In the genomic region with DNA sequence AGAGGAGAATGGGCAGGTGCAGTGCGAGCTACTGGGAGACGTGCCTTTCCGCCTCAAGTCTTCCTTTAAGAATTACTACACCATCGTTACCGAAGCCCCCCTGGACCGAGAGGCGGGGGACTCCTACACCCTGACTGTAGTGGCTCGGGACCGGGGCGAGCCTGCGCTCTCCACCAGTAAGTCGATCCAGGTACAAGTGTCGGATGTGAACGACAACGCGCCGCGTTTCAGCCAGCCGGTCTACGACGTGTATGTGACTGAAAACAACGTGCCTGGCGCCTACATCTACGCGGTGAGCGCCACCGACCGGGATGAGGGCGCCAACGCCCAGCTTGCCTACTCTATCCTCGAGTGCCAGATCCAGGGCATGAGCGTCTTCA, we compare ENCODE assay signal across 9 cellular contexts. TPM values are rescaled to one million over a fixed set of nuclear protein-coding genes. Genes with fewer than 3 reads are reported as not detected.
DNase-seq lines count a peak whose midpoint lies in the region; ATAC-seq and TF ChIP-seq lines count a peak whose summit lies in the region.
"Had no signal": no experiment of that assay in that cellular context is flagged by ENCODE, and none has a peak within 500 bp of the region (broad histone marks: within the 10 kb centered on the region; RNA-seq: fewer than 3 reads in every experiment).

No MANE protein-coding gene starts in this region.

- H3K9me3 ChIP-seq in hepatocyte (ENCODE audit: low read depth) (no peaks in the 10 kb centered on the region), smooth muscle cell (replicated peaks; ENCODE audit: low read depth) (no peaks in the 10 kb centered on the region)

- H3K27me3 ChIP-seq in hepatocyte, result peaks cover 63% of the 10 kb centered on the region
- no peaks in the 10 kb centered on the region for H3K27me3 ChIP-seq in smooth muscle cell (ENCODE audit: low read depth)

- H3K4me3 ChIP-seq in hepatocyte, result peak overlapping the region; percentile 48
- peak overlapping the region; percentile 86 for H3K4me3 ChIP-seq in smooth muscle cell

- H3K4me2 ChIP-seq in hepatocyte (peak overlapping the region; percentile 87), smooth muscle cell (peak overlapping the region; percentile 98)

- no peaks in the 10 kb centered on the region for H3F3A ChIP-seq in smooth muscle cell (ENCODE audit: low read depth)

- H3K27ac ChIP-seq in hepatocyte (peak overlapping the region; percentile 24), smooth muscle cell (ENCODE audit: low read depth) (no peak overlapping the region)

- DNase-seq in DMS79 treated with DMSO at 0.1 percent for 48 hours (lab: John Stamatoyannopoulos, UW), result peak; percentile 22
- no peak for DNase-seq in DMS79 (lab: John Stamatoyannopoulos, UW)
- peak; percentile 21 for DNase-seq in SK-N-DZ (ENCODE audit: low spot score)
- no peak for DNase-seq in hepatocyte (ENCODE audit: low spot score)
- DNase-seq in smooth muscle cell (lab: John Stamatoyannopoulos, UW; ENCODE audit: unreplicated experiment), result peak; percentile 33
- DNase-seq in cerebellum (ENCODE audit: low spot score), result no peak

- no peaks in the 10 kb centered on the region for H3K4me1 ChIP-seq in hepatocyte (ENCODE audit: insufficient read depth)
- peaks cover 4% of the 10 kb centered on the region for H3K4me1 ChIP-seq in smooth muscle cell (ENCODE audit: low read depth)

- H3K79me2 ChIP-seq in hepatocyte (peaks cover 36% of the 10 kb centered on the region), smooth muscle cell (ENCODE audit: low read depth) (peaks cover 72% of the 10 kb centered on the region)

- no peaks in the 10 kb centered on the region for H4K20me1 ChIP-seq in hepatocyte (ENCODE audit: insufficient read depth, poor library complexity, severe bottlenecking)
- H4K20me1 ChIP-seq in smooth muscle cell (ENCODE audit: low read depth), result peaks cover 55% of the 10 kb centered on the region

- H3K36me3 ChIP-seq in hepatocyte (replicated peaks; ENCODE audit: insufficient read depth, low read depth) (no peaks in the 10 kb centered on the region), smooth muscle cell (ENCODE audit: low read depth) (no peaks in the 10 kb centered on the region)

- TF ChIP-seq CTCF in hepatocyte (IDR thresholded peaks at IDR 0.05; ENCODE audit: poor library complexity) (no peak), smooth muscle cell (IDR thresholded peaks at IDR 0.05; ENCODE audit: borderline replicate concordance, insufficient read depth, poor library complexity, severe bottlenecking) (no peak)

- H3K9ac ChIP-seq in smooth muscle cell (ENCODE audit: low read depth), result peak overlapping the region; percentile 5

- 1% methylated on average over 32 of the region's 32 CpGs for WGBS in hepatocyte (ENCODE audit: low lambda C conversion rate, missing lambda C conversion rate)
- WGBS in smooth muscle cell (ENCODE audit: low lambda C conversion rate), result 2% methylated on average over 32 of the region's 32 CpGs

- H3K9me2 ChIP-seq in hepatocyte (replicated peaks; ENCODE audit: insufficient read depth), result no peaks in the 10 kb centered on the region

- peak overlapping the region; percentile 16 for H2AFZ ChIP-seq in hepatocyte
- peak overlapping the region; percentile 36 for H2AFZ ChIP-seq in smooth muscle cell (ENCODE audit: low read depth)

- ATAC-seq in GM21576 (IDR thresholded peaks at IDR 0.05; ENCODE audit: unreplicated experiment) (no peak), HG03354 (IDR thresholded peaks at IDR 0.05; ENCODE audit: poor library complexity, severe bottlenecking, unreplicated experiment) (no peak)

RNA-seq across cellular contexts. Expression of a gene that starts 2.2 kb away (rescaled TPM):
- polyA plus RNA-seq in SK-N-DZ (2014; cell fraction: cytosol; rRNA removed), result 0.10 and 0.19 TPM in 2 replicates
- 0.21 and 0.57 TPM in 2 replicates for polyA plus RNA-seq in SK-N-DZ (2014; cell fraction: nucleus; rRNA removed)
- 22.7 and 24.1 TPM in 2 replicates for total RNA-seq in hepatocyte
- 13.0 and 16.7 TPM in 2 replicates for polyA plus RNA-seq in hepatocyte
- total RNA-seq in smooth muscle cell, result 103 and 126 TPM in 2 replicates
- polyA plus RNA-seq in smooth muscle cell, result 63.1 and 129 TPM in 2 replicates
- 29.9 TPM for total RNA-seq in cerebellum
- total RNA-seq: NCI-H460 had no signal

Comparison
In these comparisons a context has a peak if more than half of its experiments do, and no peak if none do; other contexts are left out.
1. DNase-seq: peak in DMS79 treated with DMSO at 0.1 percent for 48 hours (single experiment), SK-N-DZ (single experiment) and smooth muscle cell (single experiment); none in DMS79 (single experiment), hepatocyte (single experiment) and cerebellum (single experiment).